In the genomic region with DNA sequence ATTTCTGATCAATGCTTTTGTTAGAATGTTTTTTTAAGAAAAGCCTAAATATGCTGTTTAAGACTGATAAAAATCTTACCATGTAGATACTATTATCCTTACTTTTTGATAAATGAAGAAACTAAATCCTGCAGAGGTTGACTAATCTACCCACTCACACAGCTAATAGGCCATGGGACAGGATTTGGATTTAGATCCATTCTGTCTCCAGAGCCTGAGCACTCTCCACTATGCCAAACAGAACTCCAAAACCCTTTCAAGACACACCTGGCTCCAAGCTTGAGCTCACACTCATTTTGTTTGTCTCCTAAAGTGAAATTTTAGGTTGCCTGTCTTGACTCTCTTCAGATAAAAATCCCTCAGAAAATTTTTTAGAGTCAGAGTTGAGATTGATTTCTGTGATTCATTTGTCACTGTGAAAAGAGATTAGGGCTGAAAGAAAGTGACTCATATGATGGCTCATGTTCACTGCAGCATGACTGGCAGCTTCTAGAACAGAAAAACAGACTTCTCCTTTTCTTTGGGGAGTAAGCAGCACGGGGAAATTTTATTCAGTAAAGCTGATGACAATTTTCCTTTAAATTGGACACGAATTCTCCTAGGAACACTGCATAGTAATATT, we compare ENCODE assay signal across 1 cellular context.
A peak's percentile ranks its signal among the peaks of the same experiment; 100 is the strongest.
TF ChIP-seq lines count a peak whose summit lies in the region.

No MANE protein-coding gene starts in this region.

TF ChIP-seq in K562, 482 proteins besides CTCF, POLR2A, EP300 and RAD21 (continued from another document and continues in another):
- TF ChIP-seq, protein P1, sequence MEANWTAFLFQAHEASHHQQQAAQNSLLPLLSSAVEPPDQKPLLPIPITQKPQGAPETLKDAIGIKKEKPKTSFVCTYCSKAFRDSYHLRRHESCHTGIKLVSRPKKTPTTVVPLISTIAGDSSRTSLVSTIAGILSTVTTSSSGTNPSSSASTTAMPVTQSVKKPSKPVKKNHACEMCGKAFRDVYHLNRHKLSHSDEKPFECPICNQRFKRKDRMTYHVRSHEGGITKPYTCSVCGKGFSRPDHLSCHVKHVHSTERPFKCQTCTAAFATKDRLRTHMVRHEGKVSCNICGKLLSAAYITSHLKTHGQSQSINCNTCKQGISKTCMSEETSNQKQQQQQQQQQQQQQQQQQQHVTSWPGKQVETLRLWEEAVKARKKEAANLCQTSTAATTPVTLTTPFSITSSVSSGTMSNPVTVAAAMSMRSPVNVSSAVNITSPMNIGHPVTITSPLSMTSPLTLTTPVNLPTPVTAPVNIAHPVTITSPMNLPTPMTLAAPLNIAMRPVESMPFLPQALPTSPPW (CRISPR knock-in tag; IDR thresholded peaks at IDR 0.05): peak; percentile 33; the same call in 1 of the 2 replicates
- peak; percentile 91 for TF ChIP-seq JUND (IDR thresholded peaks at IDR 0.05; ENCODE audit: borderline replicate concordance, low read depth, low read length)
- TF ChIP-seq JUND (tag; IDR thresholded peaks at IDR 0.05; ENCODE audit: borderline replicate concordance, low read depth, low read length): peak; percentile 93; the same call in 2 of the 3 replicates
- peak; percentile 3; the same call in 1 of the 2 replicates for TF ChIP-seq MAFF (IDR thresholded peaks at IDR 0.05; ENCODE audit: low read length)
- no peak for TF ChIP-seq LEF1 (IDR thresholded peaks at IDR 0.05)
- TF ChIP-seq CREB1 (IDR thresholded peaks at IDR 0.05): peak; percentile 19; the same call in 1 of the 2 replicates
- no peak for TF ChIP-seq CREB1 (CRISPR knock-in tag; IDR thresholded peaks at IDR 0.05)
- TF ChIP-seq PBX2 (CRISPR knock-in tag; IDR thresholded peaks at IDR 0.05; ENCODE audit: low read depth): no peak
- peak; percentile 90 for TF ChIP-seq PBX2 (tag; conservative IDR thresholded peaks at IDR 0.05; ENCODE audit: low read depth)
- TF ChIP-seq ARID1B (IDR thresholded peaks at IDR 0.05): peak; percentile 83
- TF ChIP-seq C11orf30 (IDR thresholded peaks at IDR 0.05; ENCODE audit: low read depth): peak; percentile 52; the same call in 1 of the 2 replicates
- TF ChIP-seq NFIC (IDR thresholded peaks at IDR 0.05): peak; percentile 37; the same call in 1 of the 2 replicates
- peak in 1 of 2 experiments; percentile 93; a peak in 2 of 4 replicates for TF ChIP-seq HDAC1 (IDR thresholded peaks at IDR 0.05)
- TF ChIP-seq TCF3 (CRISPR knock-in tag; IDR thresholded peaks at IDR 0.05): peak; percentile 54
- peak; percentile 75 for TF ChIP-seq CBFA2T2 (conservative IDR thresholded peaks at IDR 0.05)
- no peak for TF ChIP-seq ZNF431 (CRISPR knock-in tag; IDR thresholded peaks at IDR 0.05)
- TF ChIP-seq GTF2F1 (IDR thresholded peaks at IDR 0.05; ENCODE audit: low read depth, low read length): no peak
- TF ChIP-seq PRDM10 (IDR thresholded peaks at IDR 0.05; ENCODE audit: partially characterized antibody): no peak
- TF ChIP-seq SRSF9 (IDR thresholded peaks at IDR 0.05; ENCODE audit: borderline replicate concordance, low read depth, low read length): no peak
- TF ChIP-seq, protein P2, sequence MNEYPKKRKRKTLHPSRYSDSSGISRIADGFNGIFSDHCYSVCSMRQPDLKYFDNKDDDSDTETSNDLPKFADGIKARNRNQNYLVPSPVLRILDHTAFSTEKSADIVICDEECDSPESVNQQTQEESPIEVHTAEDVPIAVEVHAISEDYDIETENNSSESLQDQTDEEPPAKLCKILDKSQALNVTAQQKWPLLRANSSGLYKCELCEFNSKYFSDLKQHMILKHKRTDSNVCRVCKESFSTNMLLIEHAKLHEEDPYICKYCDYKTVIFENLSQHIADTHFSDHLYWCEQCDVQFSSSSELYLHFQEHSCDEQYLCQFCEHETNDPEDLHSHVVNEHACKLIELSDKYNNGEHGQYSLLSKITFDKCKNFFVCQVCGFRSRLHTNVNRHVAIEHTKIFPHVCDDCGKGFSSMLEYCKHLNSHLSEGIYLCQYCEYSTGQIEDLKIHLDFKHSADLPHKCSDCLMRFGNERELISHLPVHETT (CRISPR knock-in tag; conservative IDR thresholded peaks at IDR 0.05 in 1 of 2, IDR thresholded peaks at IDR 0.05 in 1 of 2): peak in 1 of 2 experiments; percentile 70; a peak in 1 of 4 replicates
- TF ChIP-seq SMARCA4 (IDR thresholded peaks at IDR 0.05): peak; percentile 73
- peak; percentile 91 to 95; a peak in 3 of 4 replicates for TF ChIP-seq RCOR1 (IDR thresholded peaks at IDR 0.05; ENCODE audit: borderline replicate concordance in 1 of 2, low read depth in 2 of 2, low read length in 2 of 2)
- TF ChIP-seq KDM1A (IDR thresholded peaks at IDR 0.05): peak; percentile 99
- TF ChIP-seq ATF3 (IDR thresholded peaks at IDR 0.05): peak; percentile 85
- 0 out of 2 replicates have a peak, but pooled peaks have one; percentile 36 for TF ChIP-seq ATF3 (CRISPR knock-in tag; conservative IDR thresholded peaks at IDR 0.05)
- peak; percentile 42; the same call in 1 of the 2 replicates for TF ChIP-seq MAFK (IDR thresholded peaks at IDR 0.05; ENCODE audit: low read length)
- peak; percentile 24 to 26; a peak in 2 of 4 replicates for TF ChIP-seq TRIM24 (IDR thresholded peaks at IDR 0.05)
- TF ChIP-seq NCOA2 (IDR thresholded peaks at IDR 0.05; ENCODE audit: partially characterized antibody in 2 of 2): peak in 1 of 2 experiments; percentile 43
- 0 out of 2 replicates have a peak, but pooled peaks have one; percentile 31 for TF ChIP-seq SMAD3 (CRISPR knock-in tag; conservative IDR thresholded peaks at IDR 0.05)
- 0 out of 4 replicates have a peak, but pooled peaks of 1 of the 2 experiments have one; percentile 46 for TF ChIP-seq TEAD1 (CRISPR knock-in tag; IDR thresholded peaks at IDR 0.05)
- no peak for TF ChIP-seq MGA (IDR thresholded peaks at IDR 0.05)
- peak; percentile 50; the same call in 1 of the 2 replicates for TF ChIP-seq STAT5A (IDR thresholded peaks at IDR 0.05; ENCODE audit: borderline replicate concordance, low read length)
- peak; percentile 22 for TF ChIP-seq FOS (IDR thresholded peaks at IDR 0.05; ENCODE audit: extremely low read depth, insufficient read length)
- no peak for TF ChIP-seq NCOR1 (IDR thresholded peaks at IDR 0.05)
- TF ChIP-seq NFE2 (IDR thresholded peaks at IDR 0.05; ENCODE audit: low read depth): peak; percentile 85
